In the genomic region with DNA sequence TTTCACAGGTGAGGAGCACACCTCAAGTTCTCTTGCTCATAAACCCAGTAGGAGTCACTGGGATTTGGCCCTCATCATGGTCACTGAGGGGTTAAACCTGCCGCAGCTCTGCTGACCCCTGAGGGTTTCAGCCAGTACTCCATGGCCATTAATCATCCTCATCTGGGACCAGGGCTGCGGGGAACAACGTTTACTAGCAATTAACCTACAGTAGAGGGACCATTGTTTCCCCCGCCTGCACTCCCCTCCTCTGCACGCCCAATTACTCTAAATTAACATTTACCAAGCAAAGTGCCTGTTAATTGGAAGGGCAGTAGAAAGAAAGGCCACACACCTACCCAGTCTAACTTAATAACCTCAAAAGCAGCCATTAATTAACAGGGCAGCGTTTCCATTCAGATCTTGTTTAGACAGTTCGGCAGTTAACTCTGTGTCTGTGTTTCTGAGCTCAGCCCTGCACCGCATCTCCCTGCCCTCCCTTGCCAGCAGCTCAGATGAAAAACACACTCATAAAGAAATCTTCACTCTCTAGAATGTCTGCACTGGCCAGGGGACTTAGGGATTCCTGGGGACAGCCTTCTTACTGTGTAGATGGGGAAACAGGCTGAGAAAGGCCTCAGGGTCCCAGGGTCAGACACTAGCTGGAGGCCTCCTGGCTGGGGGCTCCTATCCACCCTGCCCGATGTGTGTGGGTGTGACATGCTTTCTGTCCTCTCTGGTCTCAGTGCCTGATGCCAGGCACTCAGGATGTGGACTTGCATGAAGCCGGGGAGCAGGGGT, we compare ENCODE assay signal across 10 cellular contexts. TPM values are rescaled to one million over a fixed set of nuclear protein-coding genes. Genes with fewer than 3 reads are reported as not detected.
A peak's percentile ranks its signal among the peaks of the same experiment; 100 is the strongest.
DNase-seq lines count a peak whose midpoint lies in the region; TF ChIP-seq lines count a peak whose summit lies in the region.
"Had no signal": no experiment of that assay in that cellular context is flagged by ENCODE, and none has a peak within 500 bp of the region (broad histone marks: within the 10 kb centered on the region; RNA-seq: fewer than 3 reads in every experiment).

No MANE protein-coding gene starts in this region.

- CTCF ChIA-PET in activated CD4-positive, alpha-beta memory T cell treated with anti-CD3 and anti-CD28 coated beads, Interleukin-2, amount 10 ng/mL, durations not matched to agents 7 days and 5 days (lab: Charles Lee), result no interaction called here

- H3K27ac Mint-ChIP-seq in activated CD4-positive, alpha-beta memory T cell treated with anti-CD3 and anti-CD28 coated beads, Interleukin-2, amount 10 ng/mL, durations not matched to agents 7 days and 5 days, result no peak overlapping the region
- H3K27ac Mint-ChIP-seq: T-helper 1 cell treated with Interleukin-12 subunit alpha and Interleukin-12 subunit beta and Interleukin-4 antibody, amounts not matched to agents 30 μg/mL and 1 μg/mL, for 36 hours had no signal

- H3K9me3 ChIP-seq in ectodermal cell (ENCODE audit: control insufficient read depth, low read length), result no peaks in the 10 kb centered on the region
- H3K9me3 ChIP-seq: sigmoid colon had no signal

- H3K4me3 ChIP-seq in ectodermal cell (ENCODE audit: insufficient read depth, low read depth, low read length), result no peak overlapping the region
- H3K4me3 ChIP-seq: sigmoid colon had no signal

- no peaks in the 10 kb centered on the region for H3K36me3 ChIP-seq in ectodermal cell (ENCODE audit: control insufficient read depth, insufficient read depth, low read length)
- H3K36me3 ChIP-seq: sigmoid colon had no signal

- no peaks in the 10 kb centered on the region for H3K27me3 ChIP-seq in ectodermal cell (ENCODE audit: control insufficient read depth, insufficient read depth, low read length, poor library complexity, severe bottlenecking)
- H3K27me3 ChIP-seq: sigmoid colon had no signal

- POLR2A ChIA-PET in activated CD4-positive, alpha-beta memory T cell treated with anti-CD3 and anti-CD28 coated beads, Interleukin-2, amount 10 ng/mL, durations not matched to agents 7 days and 5 days (lab: Charles Lee), result no interaction called here

- peak overlapping the region; percentile 74 for H3K27ac ChIP-seq in ectodermal cell (ENCODE audit: insufficient read depth, low read depth, low read length, poor library complexity, severe bottlenecking)

- H3K36me3 Mint-ChIP-seq in activated CD4-positive, alpha-beta memory T cell treated with anti-CD3 and anti-CD28 coated beads, Interleukin-2, amount 10 ng/mL, durations not matched to agents 7 days and 5 days (ENCODE audit: low read depth), result no peaks in the 10 kb centered on the region

- DNase-seq in HuH-7 (ENCODE audit: low spot score), result peak; percentile 40
- peak; percentile 52 for DNase-seq in NCI-H526 treated with DMSO at 0.1 percent for 48 hours (lab: John Stamatoyannopoulos, UW)
- peak; percentile 88 for DNase-seq in retina
- DNase-seq in activated CD4-positive, alpha-beta memory T cell treated with anti-CD3 and anti-CD28 coated beads, Interleukin-2, amount 10 ng/mL, durations not matched to agents 7 days and 5 days, result no peak
- DNase-seq in GM20000 (ENCODE audit: low spot score), result no peak
- no peak for DNase-seq in activated effector memory CD4-positive, alpha-beta T cell treated with Interleukin-2 at 50 U/mL for 16 hours
- DNase-seq: NK-92 treated with Interleukin-12 subunit alpha and Interleukin-12 subunit beta, amount 100 ng/mL, for 24 hours; sigmoid colon had no signal

- H3K4me1 ChIP-seq in ectodermal cell (ENCODE audit: control insufficient read depth, insufficient read depth, low read length), result peaks cover 65% of the 10 kb centered on the region

- H3K9me3 Mint-ChIP-seq in activated CD4-positive, alpha-beta memory T cell treated with anti-CD3 and anti-CD28 coated beads, Interleukin-2, amount 10 ng/mL, durations not matched to agents 7 days and 5 days, result no peaks in the 10 kb centered on the region
- H3K9me3 Mint-ChIP-seq: T-helper 1 cell treated with Interleukin-12 subunit alpha and Interleukin-12 subunit beta and Interleukin-4 antibody, amounts not matched to agents 30 μg/mL and 1 μg/mL, for 36 hours had no signal

- TF ChIP-seq CTCF in GM20000 (IDR thresholded peaks at IDR 0.05; ENCODE audit: extremely low read depth, missing control alignments), result no peak

- WGBS in ectodermal cell, 2 experiments, result 15 to 19% methylated on average over 10 of the region's 10 CpGs

- H3K4me3 Mint-ChIP-seq in activated CD4-positive, alpha-beta memory T cell treated with anti-CD3 and anti-CD28 coated beads, Interleukin-2, amount 10 ng/mL, durations not matched to agents 7 days and 5 days, result no peak overlapping the region
- H3K4me3 Mint-ChIP-seq: T-helper 1 cell treated with Interleukin-12 subunit alpha and Interleukin-12 subunit beta and Interleukin-4 antibody, amounts not matched to agents 30 μg/mL and 1 μg/mL, for 36 hours had no signal

- peaks cover 3% of the 10 kb centered on the region for H3K27me3 Mint-ChIP-seq in activated CD4-positive, alpha-beta memory T cell treated with anti-CD3 and anti-CD28 coated beads, Interleukin-2, amount 10 ng/mL, durations not matched to agents 7 days and 5 days

- peaks cover 29% of the 10 kb centered on the region for H3K4me1 Mint-ChIP-seq in activated CD4-positive, alpha-beta memory T cell treated with anti-CD3 and anti-CD28 coated beads, Interleukin-2, amount 10 ng/mL, durations not matched to agents 7 days and 5 days

RNA-seq across cellular contexts. Expression of gene ALG2, which starts 51.6 kb away (rescaled TPM):
- polyA plus RNA-seq in ectodermal cell (2013, experiment 1 of 4), result 27.9 TPM
- polyA plus RNA-seq in ectodermal cell (2013, experiment 2 of 4), result 31.4 TPM
- 24.6 TPM for polyA plus RNA-seq in ectodermal cell (2013, experiment 3 of 4)
- 27.6 TPM for polyA plus RNA-seq in ectodermal cell (2013, experiment 4 of 4)
- 10 to 100 TPM; 30.0 to 31.9 TPM for total RNA-seq in activated CD4-positive, alpha-beta memory T cell treated with anti-CD3 and anti-CD28 coated beads, Interleukin-2, amount 10 ng/mL, durations not matched to agents 7 days and 5 days

RNA-seq across cellular contexts. Expression of gene SEC61B, which starts 51.9 kb away (rescaled TPM):
- polyA plus RNA-seq in ectodermal cell (2013, experiment 1 of 4), result 203 TPM
- polyA plus RNA-seq in ectodermal cell (2013, experiment 2 of 4), result 216 TPM
- 171 TPM for polyA plus RNA-seq in ectodermal cell (2013, experiment 3 of 4)
- 187 TPM for polyA plus RNA-seq in ectodermal cell (2013, experiment 4 of 4)
- 100 to 1,000 TPM; 148 to 165 TPM for total RNA-seq in activated CD4-positive, alpha-beta memory T cell treated with anti-CD3 and anti-CD28 coated beads, Interleukin-2, amount 10 ng/mL, durations not matched to agents 7 days and 5 days

Comparison
In these comparisons a context has a peak if more than half of its experiments do, and no peak if none do; other contexts are left out.
1. DNase-seq: peak in HuH-7 (single experiment), NCI-H526 treated with DMSO at 0.1 percent for 48 hours (single experiment) and retina (single experiment); none in activated CD4-positive, alpha-beta memory T cell treated with anti-CD3 and anti-CD28 coated beads, Interleukin-2, amount 10 ng/mL, durations not matched to agents 7 days and 5 days (single experiment), GM20000 (single experiment) and activated effector memory CD4-positive, alpha-beta T cell treated with Interleukin-2 at 50 U/mL for 16 hours (single experiment).